ENCODE assay signal across 1 cellular context in the genomic region with DNA sequence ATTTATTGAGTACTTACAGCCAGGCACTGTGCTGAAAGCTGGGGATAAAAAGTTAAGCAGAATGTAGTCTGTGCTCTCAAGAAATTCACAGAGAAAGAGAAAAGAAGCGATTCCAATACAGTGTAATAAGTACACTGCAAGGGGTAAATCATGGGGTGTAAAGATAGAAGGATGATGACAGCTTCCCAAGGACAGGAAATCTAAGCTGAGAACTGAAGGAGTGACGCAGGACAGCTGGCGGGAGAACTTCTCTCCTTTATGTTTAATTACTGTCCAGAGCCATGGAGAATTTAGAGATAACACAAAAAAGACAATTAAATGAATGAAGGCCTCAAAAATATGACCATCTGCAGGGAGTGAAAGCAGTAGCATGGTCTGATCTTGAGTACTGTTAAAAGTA.
TF ChIP-seq lines count a peak whose summit lies in the region.

No MANE protein-coding gene starts in this region.

TF ChIP-seq in WTC11, 78 proteins besides CTCF, POLR2A, EP300 and RAD21 (continued from another document):
- TF ChIP-seq, protein P1, sequence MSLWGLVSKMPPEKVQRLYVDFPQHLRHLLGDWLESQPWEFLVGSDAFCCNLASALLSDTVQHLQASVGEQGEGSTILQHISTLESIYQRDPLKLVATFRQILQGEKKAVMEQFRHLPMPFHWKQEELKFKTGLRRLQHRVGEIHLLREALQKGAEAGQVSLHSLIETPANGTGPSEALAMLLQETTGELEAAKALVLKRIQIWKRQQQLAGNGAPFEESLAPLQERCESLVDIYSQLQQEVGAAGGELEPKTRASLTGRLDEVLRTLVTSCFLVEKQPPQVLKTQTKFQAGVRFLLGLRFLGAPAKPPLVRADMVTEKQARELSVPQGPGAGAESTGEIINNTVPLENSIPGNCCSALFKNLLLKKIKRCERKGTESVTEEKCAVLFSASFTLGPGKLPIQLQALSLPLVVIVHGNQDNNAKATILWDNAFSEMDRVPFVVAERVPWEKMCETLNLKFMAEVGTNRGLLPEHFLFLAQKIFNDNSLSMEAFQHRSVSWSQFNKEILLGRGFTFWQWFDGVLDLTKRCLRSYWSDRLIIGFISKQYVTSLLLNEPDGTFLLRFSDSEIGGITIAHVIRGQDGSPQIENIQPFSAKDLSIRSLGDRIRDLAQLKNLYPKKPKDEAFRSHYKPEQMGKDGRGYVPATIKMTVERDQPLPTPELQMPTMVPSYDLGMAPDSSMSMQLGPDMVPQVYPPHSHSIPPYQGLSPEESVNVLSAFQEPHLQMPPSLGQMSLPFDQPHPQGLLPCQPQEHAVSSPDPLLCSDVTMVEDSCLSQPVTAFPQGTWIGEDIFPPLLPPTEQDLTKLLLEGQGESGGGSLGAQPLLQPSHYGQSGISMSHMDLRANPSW (CRISPR knock-in tag; conservative IDR thresholded peaks at IDR 0.05; ENCODE audit: low read depth): no peak
- TF ChIP-seq ZNF121 (CRISPR knock-in tag; IDR thresholded peaks at IDR 0.05) (no peak), RORB (CRISPR knock-in tag; IDR thresholded peaks at IDR 0.05) (no peak), RELA (CRISPR knock-in tag; IDR thresholded peaks at IDR 0.05; ENCODE audit: borderline replicate concordance) (no peak), NR1H2 (CRISPR knock-in tag; IDR thresholded peaks at IDR 0.05) (no peak), ZNF396 (CRISPR knock-in tag; IDR thresholded peaks at IDR 0.05; ENCODE audit: borderline replicate concordance) (no peak), CBFB (CRISPR knock-in tag; IDR thresholded peaks at IDR 0.05; ENCODE audit: low read depth) (no peak)
- TF ChIP-seq, protein P2, sequence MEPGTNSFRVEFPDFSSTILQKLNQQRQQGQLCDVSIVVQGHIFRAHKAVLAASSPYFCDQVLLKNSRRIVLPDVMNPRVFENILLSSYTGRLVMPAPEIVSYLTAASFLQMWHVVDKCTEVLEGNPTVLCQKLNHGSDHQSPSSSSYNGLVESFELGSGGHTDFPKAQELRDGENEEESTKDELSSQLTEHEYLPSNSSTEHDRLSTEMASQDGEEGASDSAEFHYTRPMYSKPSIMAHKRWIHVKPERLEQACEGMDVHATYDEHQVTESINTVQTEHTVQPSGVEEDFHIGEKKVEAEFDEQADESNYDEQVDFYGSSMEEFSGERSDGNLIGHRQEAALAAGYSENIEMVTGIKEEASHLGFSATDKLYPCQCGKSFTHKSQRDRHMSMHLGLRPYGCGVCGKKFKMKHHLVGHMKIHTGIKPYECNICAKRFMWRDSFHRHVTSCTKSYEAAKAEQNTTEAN (CRISPR knock-in tag; IDR thresholded peaks at IDR 0.05): no peak
- TF ChIP-seq, protein P3, sequence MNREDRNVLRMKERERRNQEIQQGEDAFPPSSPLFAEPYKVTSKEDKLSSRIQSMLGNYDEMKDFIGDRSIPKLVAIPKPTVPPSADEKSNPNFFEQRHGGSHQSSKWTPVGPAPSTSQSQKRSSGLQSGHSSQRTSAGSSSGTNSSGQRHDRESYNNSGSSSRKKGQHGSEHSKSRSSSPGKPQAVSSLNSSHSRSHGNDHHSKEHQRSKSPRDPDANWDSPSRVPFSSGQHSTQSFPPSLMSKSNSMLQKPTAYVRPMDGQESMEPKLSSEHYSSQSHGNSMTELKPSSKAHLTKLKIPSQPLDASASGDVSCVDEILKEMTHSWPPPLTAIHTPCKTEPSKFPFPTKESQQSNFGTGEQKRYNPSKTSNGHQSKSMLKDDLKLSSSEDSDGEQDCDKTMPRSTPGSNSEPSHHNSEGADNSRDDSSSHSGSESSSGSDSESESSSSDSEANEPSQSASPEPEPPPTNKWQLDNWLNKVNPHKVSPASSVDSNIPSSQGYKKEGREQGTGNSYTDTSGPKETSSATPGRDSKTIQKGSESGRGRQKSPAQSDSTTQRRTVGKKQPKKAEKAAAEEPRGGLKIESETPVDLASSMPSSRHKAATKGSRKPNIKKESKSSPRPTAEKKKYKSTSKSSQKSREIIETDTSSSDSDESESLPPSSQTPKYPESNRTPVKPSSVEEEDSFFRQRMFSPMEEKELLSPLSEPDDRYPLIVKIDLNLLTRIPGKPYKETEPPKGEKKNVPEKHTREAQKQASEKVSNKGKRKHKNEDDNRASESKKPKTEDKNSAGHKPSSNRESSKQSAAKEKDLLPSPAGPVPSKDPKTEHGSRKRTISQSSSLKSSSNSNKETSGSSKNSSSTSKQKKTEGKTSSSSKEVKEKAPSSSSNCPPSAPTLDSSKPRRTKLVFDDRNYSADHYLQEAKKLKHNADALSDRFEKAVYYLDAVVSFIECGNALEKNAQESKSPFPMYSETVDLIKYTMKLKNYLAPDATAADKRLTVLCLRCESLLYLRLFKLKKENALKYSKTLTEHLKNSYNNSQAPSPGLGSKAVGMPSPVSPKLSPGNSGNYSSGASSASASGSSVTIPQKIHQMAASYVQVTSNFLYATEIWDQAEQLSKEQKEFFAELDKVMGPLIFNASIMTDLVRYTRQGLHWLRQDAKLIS (CRISPR knock-in tag; IDR thresholded peaks at IDR 0.05; ENCODE audit: borderline replicate concordance): no peak
- TF ChIP-seq, protein P4, sequence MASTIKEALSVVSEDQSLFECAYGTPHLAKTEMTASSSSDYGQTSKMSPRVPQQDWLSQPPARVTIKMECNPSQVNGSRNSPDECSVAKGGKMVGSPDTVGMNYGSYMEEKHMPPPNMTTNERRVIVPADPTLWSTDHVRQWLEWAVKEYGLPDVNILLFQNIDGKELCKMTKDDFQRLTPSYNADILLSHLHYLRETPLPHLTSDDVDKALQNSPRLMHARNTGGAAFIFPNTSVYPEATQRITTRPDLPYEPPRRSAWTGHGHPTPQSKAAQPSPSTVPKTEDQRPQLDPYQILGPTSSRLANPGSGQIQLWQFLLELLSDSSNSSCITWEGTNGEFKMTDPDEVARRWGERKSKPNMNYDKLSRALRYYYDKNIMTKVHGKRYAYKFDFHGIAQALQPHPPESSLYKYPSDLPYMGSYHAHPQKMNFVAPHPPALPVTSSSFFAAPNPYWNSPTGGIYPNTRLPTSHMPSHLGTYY (CRISPR knock-in tag; IDR thresholded peaks at IDR 0.05): no peak
